In genomic region chr17:38605852-38606645, GRCh38 we compare ENCODE assay signal across 9 cellular contexts. TPM values are rescaled to one million over a fixed set of nuclear protein-coding genes. Genes with fewer than 3 reads are reported as not detected.
DNase-seq lines count a peak whose midpoint lies in the region; ATAC-seq and TF ChIP-seq lines count a peak whose summit lies in the region.
"Had no signal": no experiment of that assay in that cellular context is flagged by ENCODE, and none has a peak within 500 bp of the region (broad histone marks: within the 10 kb centered on the region; RNA-seq: fewer than 3 reads in every experiment).

SRCIN1 (minus strand) TSS chr17:38605952; CDS start chr17:38605705, 247 bp downstream.

- peak within 1 kb of the TSS; percentile 72 for H3K4me3 Mint-ChIP-seq in activated B cell treated with CpG ODN at 0.5 μM for 24 hours

- TF ChIP-seq CTCF in GM10266 (IDR thresholded peaks at IDR 0.05; ENCODE audit: control insufficient read depth, insufficient read depth, low read depth, missing control alignments) (peak; percentile 99), activated B cell treated with CpG ODN at 0.5 μM for 24 hours (IDR thresholded peaks at IDR 0.05) (peak; percentile 80), right lobe of liver (IDR thresholded peaks at IDR 0.05) (peak; percentile 97 to 99 (median 98))

- H3K9me3 ChIP-seq in right lobe of liver = no peaks in the 10 kb centered on the region

- ATAC-seq in activated B cell treated with CpG ODN at 0.5 μM for 24 hours (ENCODE audit: low read depth) (peak; percentile 57), right lobe of liver (peak; percentile 59 to 74 (median 68)), HG02623 (IDR thresholded peaks at IDR 0.05; ENCODE audit: unreplicated experiment) (no peak)

- POLR2A ChIA-PET in activated B cell treated with CpG ODN at 0.5 μM for 24 hours (lab: Charles Lee) = interaction anchor here (0.6 to 0.7 kb wide), 2 partner anchors 175 to 845 kb away, joined by 3 to 4 read pairs; partner anchors contain the start of gene MED1

- H3K27ac Mint-ChIP-seq in activated B cell treated with CpG ODN at 0.5 μM for 24 hours = no peak within 1 kb of the TSS

- WGBS in right lobe of liver (ENCODE audit: insufficient coverage, low coverage, low lambda C conversion rate, missing lambda C conversion rate) = no CpG with 5 or more reads among the region's 104 CpGs

- H3K4me3 ChIP-seq in right lobe of liver = peak within 1 kb of the TSS; percentile 66 to 70 (median 68)

- peak within 1 kb of the TSS in 2 of 3 donors; percentile 73 to 75 for H3K27ac ChIP-seq in right lobe of liver
- H3K27ac ChIP-seq: epithelial cell of prostate had no signal

- H3K36me3 ChIP-seq in right lobe of liver = no peaks in the 10 kb centered on the region

- no peak for TF ChIP-seq POLR2A in right lobe of liver (IDR thresholded peaks at IDR 0.05)

- no peaks in the 10 kb centered on the region for H3K9me3 Mint-ChIP-seq in activated B cell treated with CpG ODN at 0.5 μM for 24 hours

- no peaks in the 10 kb centered on the region for H3K36me3 Mint-ChIP-seq in activated B cell treated with CpG ODN at 0.5 μM for 24 hours (ENCODE audit: low read depth)

- peak; percentile 79 for DNase-seq in GM10266 (ENCODE audit: extremely low spot score)
- peak; percentile 36 for DNase-seq in NCI-H146 treated with DMSO at 0.1 percent for 48 hours (lab: John Stamatoyannopoulos, UW; ENCODE audit: unreplicated experiment)
- DNase-seq in activated B cell treated with CpG ODN at 0.5 μM for 24 hours = peak; percentile 46
- DNase-seq in cerebellum (ENCODE audit: low spot score) = peak; percentile 76
- peak in 2 of 3 donors; percentile 69 to 73 for DNase-seq in right lobe of liver
- DNase-seq in stimulated activated CD4-positive, alpha-beta T cell treated with anti-CD3 and anti-CD28 coated beads, TNF-alpha, amount 100 ng/mL, for 48 hours (ENCODE audit: low read depth in 3 of 3) = peak; percentile 29 to 50 (median 34)
- DNase-seq in GM19240 (ENCODE audit: insufficient read length, low spot score) = no peak

- CTCF ChIA-PET in activated B cell treated with CpG ODN at 0.5 μM for 24 hours (lab: Charles Lee) = interaction anchor here (0.9 kb wide), 1 partner anchor 48 kb away, joined by 3 read pairs; no protein-coding TSS in a partner anchor

- intact Hi-C loops in activated B cell treated with CpG ODN at 0.5 μM for 24 hours (cut with micrococcal nuclease) (loop anchor here (1.0 kb wide), 1 partner anchor 48 kb away; no protein-coding TSS in a partner anchor), right lobe of liver (cut with DNase I) (no loop called here)

- no peaks in the 10 kb centered on the region for H3K27me3 ChIP-seq in right lobe of liver

- peaks cover 59% of the 10 kb centered on the region for H3K27me3 Mint-ChIP-seq in activated B cell treated with CpG ODN at 0.5 μM for 24 hours

- H3K4me1 Mint-ChIP-seq in activated B cell treated with CpG ODN at 0.5 μM for 24 hours = peaks cover 15% of the 10 kb centered on the region

- peaks cover 0 to 20% (median 3%) of the 10 kb centered on the region in 4 donors for H3K4me1 ChIP-seq in right lobe of liver

RNA-seq across cellular contexts. Expression of gene SRCIN1, which starts in this region (rescaled TPM):
- 0.24 and 0.35 TPM in 2 replicates for total RNA-seq in activated B cell treated with CpG ODN at 0.5 μM for 24 hours
- total RNA-seq in cerebellum = 34.7 TPM
- total RNA-seq in right lobe of liver = 10 to 100 TPM in 4 of 6 experiments, 1 to 10 TPM in 2; 5.6 to 17.6 (median 11.5) TPM

Comparison
In these comparisons a context has a peak if more than half of its experiments do, and no peak if none do; other contexts are left out.
1. Peak in DNase-seq and ATAC-seq in activated B cell treated with CpG ODN at 0.5 μM for 24 hours; RNA of the gene not detected or under 1 TPM.